ENCODE assay signal across 8 cellular contexts in genomic region chr5:43017438-43017820, GRCh38. TPM values are rescaled to one million over a fixed set of nuclear protein-coding genes. Genes with fewer than 3 reads are reported as not detected.
DNase-seq lines count a peak whose midpoint lies in the region; ATAC-seq, FAIRE-seq and TF ChIP-seq lines count a peak whose summit lies in the region.

No MANE protein-coding gene starts in this region.

- peak; percentile 17 for ATAC-seq in GM21619 (IDR thresholded peaks at IDR 0.05; ENCODE audit: unreplicated experiment)

- H3K4me1 Mint-ChIP-seq in astrocyte (ENCODE audit: low read depth, unreplicated experiment), result peaks cover 5% of the 10 kb centered on the region

- H3K4me1 ChIP-seq in astrocyte (ENCODE audit: insufficient read depth, low read length), result peaks cover 13% of the 10 kb centered on the region

- H3K36me3 ChIP-seq in astrocyte (ENCODE audit: insufficient read depth, low read length), result no peaks in the 10 kb centered on the region

- peak overlapping the region; percentile 90 for H3K27ac Mint-ChIP-seq in astrocyte (ENCODE audit: unreplicated experiment)

- H3K9me3 ChIP-seq in astrocyte (ENCODE audit: insufficient read depth, low read depth, low read length), result no peaks in the 10 kb centered on the region

- H2AFZ ChIP-seq in astrocyte (ENCODE audit: low read depth, low read length), result peak overlapping the region; percentile 86

- no peak for TF ChIP-seq CTCF in astrocyte (IDR thresholded peaks at IDR 0.05; ENCODE audit: insufficient read depth, low read depth, low read length)

- H3K36me3 Mint-ChIP-seq in astrocyte (ENCODE audit: low read depth, unreplicated experiment), result no peaks in the 10 kb centered on the region

- H3K27me3 Mint-ChIP-seq in astrocyte (ENCODE audit: low read depth, unreplicated experiment), result peaks cover 42% of the 10 kb centered on the region

- peak overlapping the region; percentile 91 for H3K9ac ChIP-seq in astrocyte (ENCODE audit: low read length)

- DNase-seq in AG20443 (ENCODE audit: low spot score) (peak; percentile 39), NCI-H748 (lab: John Stamatoyannopoulos, UW; ENCODE audit: unreplicated experiment) (peak; percentile 84), astrocyte (ENCODE audit: low read depth) (no peak), islet precursor cell (peak; percentile 67), inferior parietal cortex (ENCODE audit: extremely low spot score) (no peak), NCI-H446 (lab: John Stamatoyannopoulos, UW) (no peak)
- peak; percentile 57 for DNase-seq in stimulated activated CD8-positive, alpha-beta memory T cell treated with anti-CD3 and anti-CD28 coated beads, Interleukin-4, amount 100 ng/mL, for 48 hours

- peak overlapping the region; percentile 97 for H3K4me2 ChIP-seq in astrocyte (ENCODE audit: low read length)

- FAIRE-seq in astrocyte (lab: Jason Lieb, UNC), result no peak

- peak overlapping the region; percentile 90 for H3K4me3 Mint-ChIP-seq in astrocyte (ENCODE audit: unreplicated experiment)

- H3K27ac ChIP-seq in astrocyte (ENCODE audit: low read depth, low read length), result peak overlapping the region; percentile 90

- H3K79me2 ChIP-seq in astrocyte (ENCODE audit: insufficient read depth, low read length), result peaks cover 22% of the 10 kb centered on the region

- no peaks in the 10 kb centered on the region for H4K20me1 ChIP-seq in astrocyte (ENCODE audit: insufficient read depth, low read length)

- H3K9me3 Mint-ChIP-seq in astrocyte (ENCODE audit: unreplicated experiment), result peaks cover 4% of the 10 kb centered on the region

- H3K4me3 ChIP-seq in astrocyte (ENCODE audit: insufficient read depth, low read depth, low read length), result peak overlapping the region; percentile 80

- H3K27me3 ChIP-seq in astrocyte (ENCODE audit: insufficient read depth, low read length), result no peaks in the 10 kb centered on the region

RNA-seq across cellular contexts. Expression of gene ANXA2R, which starts 22.7 kb away (rescaled TPM):
- 0.50 and 0.77 TPM in 2 replicates for total RNA-seq in astrocyte

Comparison
In these comparisons a context has a peak if more than half of its experiments do, and no peak if none do; other contexts are left out.
1. DNase-seq: peak in AG20443 (single experiment), NCI-H748 (single experiment), islet precursor cell (single experiment) and stimulated activated CD8-positive, alpha-beta memory T cell treated with anti-CD3 and anti-CD28 coated beads, Interleukin-4, amount 100 ng/mL, for 48 hours (single experiment); none in astrocyte (single experiment), inferior parietal cortex (single experiment) and NCI-H446 (0 of 2).